ENCODE assay signal across 19 cellular contexts in the genomic region with DNA sequence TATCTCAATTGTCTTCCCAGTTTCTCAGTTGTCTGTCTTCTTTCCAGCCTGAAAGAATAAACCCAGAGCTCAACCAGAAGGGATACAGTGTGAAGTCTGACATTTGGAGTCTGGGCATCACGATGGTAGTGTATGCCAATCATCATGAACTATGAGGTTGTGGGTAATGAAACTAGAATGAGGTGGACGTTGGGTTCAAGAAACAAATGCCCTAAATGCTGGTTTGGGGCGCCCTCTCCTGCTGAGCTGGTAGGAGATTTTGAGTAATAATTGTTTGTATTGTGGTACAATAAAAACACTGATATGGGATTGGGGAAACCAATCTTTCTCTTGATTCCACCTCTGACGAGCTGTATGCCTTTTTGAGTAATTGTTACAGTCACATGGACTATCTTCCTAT.
A peak's percentile ranks its signal among the peaks of the same experiment; 100 is the strongest.
DNase-seq lines count a peak whose midpoint lies in the region; ATAC-seq and TF ChIP-seq lines count a peak whose summit lies in the region.
"Had no signal": no experiment of that assay in that cellular context is flagged by ENCODE, and none has a peak within 500 bp of the region (broad histone marks: within the 10 kb centered on the region; RNA-seq: fewer than 3 reads in every experiment).

No MANE protein-coding gene starts in this region.

- CTCF ChIA-PET in Calu3 (lab: Charles Lee), result interaction anchor here (1.3 kb wide), 1 partner anchor 130 kb away, joined by 3 read pairs; no protein-coding TSS in a partner anchor
- CTCF ChIA-PET in HCT116 (lab: Charles Lee), result interaction anchor here (0.7 to 5.2 kb wide), 16 partner anchors 19 to 1105 kb away, joined by 3 to 54 read pairs (median 7); partner anchors contain the start of gene ABCA5
- CTCF ChIA-PET in Panc1 (lab: Charles Lee), result interaction anchor here (0.6 to 0.8 kb wide), 4 partner anchors 11 to 538 kb away, joined by 3 to 11 read pairs (median 5); no protein-coding TSS in a partner anchor
- CTCF ChIA-PET in GM10248 (lab: Yijun Ruan, JAX), result interaction anchor here (0.6 to 11.3 kb wide), 26 partner anchors 8 to 1105 kb away, joined by 3 to 113 read pairs (median 5); partner anchors contain the start of gene MAP2K6

- peaks cover 4% of the 10 kb centered on the region for H3K36me3 Mint-ChIP-seq in Calu3 (ENCODE audit: insufficient read depth, unreplicated experiment)

- no peaks in the 10 kb centered on the region for H3K4me1 ChIP-seq in HCT116 (ENCODE audit: control insufficient read depth in 1 of 2, insufficient read depth in 2 of 2, low read length in 2 of 2)
- H3K4me1 ChIP-seq in Panc1 (ENCODE audit: control insufficient read depth, insufficient read depth, low read length), result no peaks in the 10 kb centered on the region

- H3K27ac ChIP-seq in HCT116 (ENCODE audit: low read depth, low read length) (no peak overlapping the region), Panc1 (ENCODE audit: low read length) (no peak overlapping the region; the same call in 1 of the 2 replicates)
- H3K27ac ChIP-seq: spleen, upper lobe of left lung had no signal

- intact Hi-C loops in Calu3 (cut with micrococcal nuclease; ENCODE audit: unreplicated experiment), result loop anchor here (1.0 to 10.0 kb wide), 6 partner anchors 113 to 1097 kb away; partner anchors contain the start of gene MAP2K6
- intact Hi-C loops in HCT116 (cut with micrococcal nuclease), result loop anchor here (5.0 kb wide), 2 partner anchors 278 to 1027 kb away; no protein-coding TSS in a partner anchor
- intact Hi-C loops in Panc1 (cut with micrococcal nuclease; ENCODE audit: unreplicated experiment), result loop anchor here (5.0 kb wide), 2 partner anchors 617 to 1102 kb away; no protein-coding TSS in a partner anchor

- no peaks in the 10 kb centered on the region for H3K9me2 ChIP-seq in HCT116 (ENCODE audit: insufficient read depth)

- TF ChIP-seq CTCF in Calu3 (IDR thresholded peaks at IDR 0.05; ENCODE audit: unreplicated experiment) (no peak), HCT116 (IDR thresholded peaks at IDR 0.05 in 2 of 3, conservative IDR thresholded peaks at IDR 0.05 in 1 of 3; ENCODE audit: borderline replicate concordance in 1 of 3, insufficient read depth in 1 of 3, low read depth in 2 of 3, low read length in 2 of 3) (peak in 2 of 3 experiments; percentile 23 to 25; a peak in 1 of 6 replicates), Panc1 (IDR thresholded peaks at IDR 0.05) (peak; percentile 25; the same call in 1 of the 2 replicates), GM10248 (IDR thresholded peaks at IDR 0.05; ENCODE audit: control extremely low read depth, extremely low read depth, low read depth, missing control alignments) (no peak)

- H3K27ac Mint-ChIP-seq in Calu3 (ENCODE audit: unreplicated experiment), result no peak overlapping the region
- H3K27ac Mint-ChIP-seq: CD4-positive, alpha-beta T cell; immature natural killer cell; naive thymus-derived CD8-positive, alpha-beta T cell; T-helper 2 cell treated with Interferon-gamma antibody and Interleukin-4, amounts not matched to agents 5 μg/mL and 100 μg/mL, for 36 hours had no signal

- no peaks in the 10 kb centered on the region for H4K20me1 ChIP-seq in HCT116 (ENCODE audit: insufficient read depth)

- POLR2A ChIA-PET in HCT116 (lab: Charles Lee), result no interaction called here
- POLR2A ChIA-PET in Panc1 (lab: Charles Lee), result no interaction called here
- POLR2A ChIA-PET in GM10248 (lab: Yijun Ruan, JAX), result no interaction called here

- H3K36me3 ChIP-seq in HCT116 (ENCODE audit: control insufficient read depth in 1 of 2, insufficient read depth in 2 of 2, low read length in 2 of 2) (no peaks in the 10 kb centered on the region), Panc1 (ENCODE audit: control insufficient read depth, insufficient read depth, low read length) (no peaks in the 10 kb centered on the region; the same call in 1 of the 2 replicates)

- H2AFZ ChIP-seq in HCT116 (ENCODE audit: low read depth, low read length, poor library complexity, severe bottlenecking), result no peak overlapping the region

- peak; percentile 33; the same call in 1 of the 2 replicates for ATAC-seq in HCT116
- no peak for ATAC-seq in Panc1
- ATAC-seq: naive thymus-derived CD8-positive, alpha-beta T cell had no signal

- DNase-seq in Calu3, result peak; percentile 7
- DNase-seq in HCT116 (ENCODE audit: low read depth, low spot score), result no peak
- no peak for DNase-seq in Panc1 (ENCODE audit: low read depth, low spot score)
- peak; percentile 15 for DNase-seq in iris pigment epithelial cell (ENCODE audit: low read depth)
- DNase-seq in NCI-H187 treated with DMSO at 0.1 percent for 48 hours (lab: John Stamatoyannopoulos, UW), result no peak
- DNase-seq in GM10248 (ENCODE audit: extremely low spot score), result no peak
- no peak for DNase-seq in NCI-H345 treated with DMSO at 0.1 percent for 48 hours (lab: John Stamatoyannopoulos, UW; ENCODE audit: unreplicated experiment)
- no peak for DNase-seq in RKO (ENCODE audit: low spot score)
- DNase-seq: activated gamma-delta T cell treated with Interleukin-2 at 50 U/mL for 16 hours; CD4-positive, alpha-beta T cell; head of caudate nucleus; immature natural killer cell; naive thymus-derived CD8-positive, alpha-beta T cell; NCI-H1694 treated with DMSO at 0.1 percent for 48 hours; posterior cingulate gyrus; spleen; stimulated activated naive CD4-positive, alpha-beta T cell treated with Interleukin-2 at 50 U/mL for 16 hours; upper lobe of left lung had no signal

- H3K9ac ChIP-seq in HCT116 (ENCODE audit: low read length), result no peak overlapping the region

- BruUV-seq in Calu3 (replicated peaks; lab: Mats Ljungman, UMichigan), result no TSS peak
- no TSS peak for BruUV-seq in HCT116 (replicated peaks; lab: Mats Ljungman, UMichigan)
- no TSS peak for BruUV-seq in Panc1 (replicated peaks; lab: Mats Ljungman, UMichigan)

- in situ Hi-C loops in Panc1 (cut with HindIII; ENCODE audit: low pct_unique_long_range_greater_than_20kb, low sequenced_read_pairs), result no loop called here

- no peaks in the 10 kb centered on the region for H3K4me1 Mint-ChIP-seq in Calu3 (ENCODE audit: low read depth, unreplicated experiment)

- peak; percentile 62 for TF ChIP-seq RAD21 in HCT116 (IDR thresholded peaks at IDR 0.05; ENCODE audit: low read depth)

- no peaks in the 10 kb centered on the region for H3K9me3 Mint-ChIP-seq in Calu3 (ENCODE audit: low read depth, unreplicated experiment)
- H3K9me3 Mint-ChIP-seq: CD4-positive, alpha-beta T cell; immature natural killer cell; naive thymus-derived CD8-positive, alpha-beta T cell; T-helper 2 cell treated with Interferon-gamma antibody and Interleukin-4, amounts not matched to agents 5 μg/mL and 100 μg/mL, for 36 hours had no signal

- no peaks in the 10 kb centered on the region for H3K9me3 ChIP-seq in HCT116 (ENCODE audit: control insufficient read depth in 1 of 2, insufficient read depth in 1 of 2, low read depth in 1 of 2, low read length in 2 of 2)
- no peaks in the 10 kb centered on the region for H3K9me3 ChIP-seq in Panc1 (ENCODE audit: control insufficient read depth, insufficient read depth, low read depth, low read length)
- H3K9me3 ChIP-seq: spleen, upper lobe of left lung had no signal

- no peak for TF ChIP-seq POLR2A in HCT116 (IDR thresholded peaks at IDR 0.05; ENCODE audit: borderline replicate concordance, extremely low read depth, insufficient read depth, insufficient read length)

- RAD21 ChIA-PET in HCT116 (lab: Charles Lee; ENCODE audit: low non-redundant PET in 1 of 2, low total read pairs in 2 of 2, uncharacterized antibody in 2 of 2, unreplicated experiment in 2 of 2), result interaction anchor here in 1 of 2 experiments (0.8 kb wide), 1 partner anchor 166 kb away, joined by 3 read pairs; no protein-coding TSS in a partner anchor

- H3K27me3 ChIP-seq in HCT116 (ENCODE audit: insufficient read depth, low read length), result no peaks in the 10 kb centered on the region
- no peaks in the 10 kb centered on the region for H3K27me3 ChIP-seq in Panc1 (ENCODE audit: control insufficient read depth, insufficient read depth, low read length)
- H3K27me3 ChIP-seq: spleen, upper lobe of left lung had no signal

- H3K79me2 ChIP-seq in HCT116 (ENCODE audit: insufficient read depth, low read length), result no peaks in the 10 kb centered on the region

- H3K4me3 ChIP-seq in HCT116 (replicated peaks in 1 of 2; ENCODE audit: low read depth in 1 of 2, low read length in 2 of 2) (no peak overlapping the region), Panc1 (ENCODE audit: low read depth in 2 of 2, low read length in 2 of 2) (no peak overlapping the region)
- H3K4me3 ChIP-seq: spleen, upper lobe of left lung had no signal

- no peak overlapping the region for H3K4me2 ChIP-seq in HCT116 (ENCODE audit: low read length)

- no peak overlapping the region for H3K4me3 Mint-ChIP-seq in Calu3 (ENCODE audit: low read depth, unreplicated experiment)
- H3K4me3 Mint-ChIP-seq: CD4-positive, alpha-beta T cell; immature natural killer cell; naive thymus-derived CD8-positive, alpha-beta T cell; T-helper 2 cell treated with Interferon-gamma antibody and Interleukin-4, amounts not matched to agents 5 μg/mL and 100 μg/mL, for 36 hours had no signal

- no peaks in the 10 kb centered on the region for H3K27me3 Mint-ChIP-seq in Calu3 (ENCODE audit: unreplicated experiment)
- H3K27me3 Mint-ChIP-seq: CD4-positive, alpha-beta T cell; naive thymus-derived CD8-positive, alpha-beta T cell had no signal

TF ChIP-seq in HCT116, 20 proteins besides CTCF, POLR2A, EP300 and RAD21 (continues in another document):
- TF ChIP-seq JUND (IDR thresholded peaks at IDR 0.05) (no peak), ZFX (IDR thresholded peaks at IDR 0.05) (no peak), SP1 (IDR thresholded peaks at IDR 0.05; ENCODE audit: low read depth) (no peak), CEBPB (IDR thresholded peaks at IDR 0.05; ENCODE audit: low read depth) (no peak), SRF (IDR thresholded peaks at IDR 0.05; ENCODE audit: low read depth) (no peak), POLR2AphosphoS5 (IDR thresholded peaks at IDR 0.05; ENCODE audit: low read depth, low read length) (no peak), TCF7L2 (IDR thresholded peaks at IDR 0.05; ENCODE audit: borderline replicate concordance, extremely low read depth, insufficient read depth, insufficient read length) (no peak)
- TF ChIP-seq, protein P1, sequence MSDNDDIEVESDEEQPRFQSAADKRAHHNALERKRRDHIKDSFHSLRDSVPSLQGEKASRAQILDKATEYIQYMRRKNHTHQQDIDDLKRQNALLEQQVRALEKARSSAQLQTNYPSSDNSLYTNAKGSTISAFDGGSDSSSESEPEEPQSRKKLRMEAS (IDR thresholded peaks at IDR 0.05), result no peak

Comparison
In these comparisons a context has a peak if more than half of its experiments do, and no peak if none do; other contexts are left out.
1. DNase-seq: peak in Calu3 (single experiment) and iris pigment epithelial cell (single experiment); none in HCT116 (single experiment), Panc1 (single experiment), NCI-H187 treated with DMSO at 0.1 percent for 48 hours (single experiment), GM10248 (single experiment), NCI-H345 treated with DMSO at 0.1 percent for 48 hours (single experiment) and RKO (single experiment).
2. CTCF ChIP-seq: peak in HCT116 (2 of 3) and Panc1 (single experiment); none in Calu3 (single experiment) and GM10248 (single experiment).